8 cellular contexts compared by ENCODE assay signal in the genomic region with DNA sequence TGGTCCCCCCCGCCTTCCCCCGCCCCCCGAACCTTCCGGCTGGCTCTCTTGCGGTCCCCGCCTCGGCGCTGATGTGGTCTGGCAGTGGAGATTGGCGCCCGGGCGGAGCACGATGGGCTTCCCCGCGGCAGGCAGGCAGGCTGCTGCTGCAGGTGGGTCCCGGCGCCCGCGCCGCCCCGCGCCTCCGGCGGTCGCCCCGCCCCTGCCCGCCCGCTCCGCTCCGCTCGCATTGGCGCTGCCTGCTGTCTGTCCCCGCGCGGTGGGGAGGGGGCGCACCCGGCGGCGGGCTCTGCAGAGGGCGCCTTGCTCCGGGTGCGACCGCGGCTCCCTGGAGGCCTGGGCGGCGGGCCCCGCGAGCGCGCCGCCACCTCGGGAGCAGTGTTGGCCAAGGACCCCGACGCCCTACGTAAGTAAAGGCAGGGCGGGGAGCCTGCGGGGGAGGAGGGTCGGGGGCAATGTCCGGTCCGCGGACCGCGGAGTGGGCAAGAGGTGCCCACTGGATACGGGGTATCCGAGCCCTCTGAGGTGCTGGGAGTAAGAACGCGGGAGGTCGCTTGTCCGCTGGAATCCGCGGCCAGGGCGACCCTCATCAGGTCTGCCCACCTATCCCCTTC. TPM values are rescaled to one million over a fixed set of nuclear protein-coding genes. Genes with fewer than 3 reads are reported as not detected.
A peak's percentile ranks its signal among the peaks of the same experiment; 100 is the strongest.
DNase-seq lines count a peak whose midpoint lies in the region; ATAC-seq and TF ChIP-seq lines count a peak whose summit lies in the region.

A gene with protein sequence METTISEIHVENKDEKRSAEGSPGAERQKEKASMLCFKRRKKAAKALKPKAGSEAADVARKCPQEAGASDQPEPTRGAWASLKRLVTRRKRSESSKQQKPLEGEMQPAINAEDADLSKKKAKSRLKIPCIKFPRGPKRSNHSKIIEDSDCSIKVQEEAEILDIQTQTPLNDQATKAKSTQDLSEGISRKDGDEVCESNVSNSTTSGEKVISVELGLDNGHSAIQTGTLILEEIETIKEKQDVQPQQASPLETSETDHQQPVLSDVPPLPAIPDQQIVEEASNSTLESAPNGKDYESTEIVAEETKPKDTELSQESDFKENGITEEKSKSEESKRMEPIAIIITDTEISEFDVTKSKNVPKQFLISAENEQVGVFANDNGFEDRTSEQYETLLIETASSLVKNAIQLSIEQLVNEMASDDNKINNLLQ (plus strand): TSS at position 292 of the 614 bp plus-strand sequence. CDS start 2,896 bp downstream, outside the sequence.

- intact Hi-C loops in Right ventricle myocardium inferior (cut with DNase I), result no loop called here

- H3K4me2 ChIP-seq in parathyroid adenoma (ENCODE audit: low read length), result peak within 1 kb of the TSS; percentile 93

- peak; percentile 53 for ATAC-seq in GM19043 (IDR thresholded peaks at IDR 0.05; ENCODE audit: low read depth, unreplicated experiment)
- ATAC-seq in HG03521 (IDR thresholded peaks at IDR 0.05; ENCODE audit: unreplicated experiment), result peak; percentile 64
- ATAC-seq in Right ventricle myocardium inferior, result peak; percentile 86

- no peak for TF ChIP-seq EP300 in tibial nerve (IDR thresholded peaks at IDR 0.05)

- H3K4me3 ChIP-seq in parathyroid adenoma (ENCODE audit: low read depth, low read length) (peak within 1 kb of the TSS; percentile 64), tibial nerve (peak within 1 kb of the TSS; percentile 45 to 90 (median 66))

- no peaks in the 10 kb centered on the region for H3K27me3 ChIP-seq in parathyroid adenoma (ENCODE audit: control insufficient read depth, insufficient read depth, low read length)
- H3K27me3 ChIP-seq in tibial nerve, result no peaks in the 10 kb centered on the region

- H3K9me3 ChIP-seq in parathyroid adenoma (ENCODE audit: control insufficient read depth, low read length) (no peaks in the 10 kb centered on the region), tibial nerve (no peaks in the 10 kb centered on the region)

- no peak for TF ChIP-seq CTCF in parathyroid adenoma (IDR thresholded peaks at IDR 0.05)
- peak in 1 of 5 experiments; percentile 19 for TF ChIP-seq CTCF in tibial nerve (IDR thresholded peaks at IDR 0.05)

- no peak within 1 kb of the TSS for H3K9ac ChIP-seq in parathyroid adenoma

- no peaks in the 10 kb centered on the region for H3K79me2 ChIP-seq in parathyroid adenoma

- H3K27ac ChIP-seq in parathyroid adenoma (peak within 1 kb of the TSS; percentile 25), tibial nerve (peak within 1 kb of the TSS in 2 of 4 donors; percentile 64 to 69)

- TF ChIP-seq POLR2A in tibial nerve (IDR thresholded peaks at IDR 0.05), result no peak

- H3K36me3 ChIP-seq in parathyroid adenoma (ENCODE audit: control insufficient read depth, insufficient read depth, low read length) (no peaks in the 10 kb centered on the region), tibial nerve (peaks cover 0 to 19% (median 0%) of the 10 kb centered on the region in 3 donors)

- peak within 1 kb of the TSS; percentile 80 for H2AFZ ChIP-seq in parathyroid adenoma

- DNase-seq in AG20443 (ENCODE audit: low spot score) (peak; percentile 77), RKO (ENCODE audit: low spot score) (peak; percentile 40), Right ventricle myocardium inferior (ENCODE audit: missing footprints) (peak; percentile 77), tibial nerve (ENCODE audit: low spot score in 2 of 2) (peak in 1 of 2 donors; percentile 9)
- DNase-seq in activated naive CD4-positive, alpha-beta T cell (lab: John Stamatoyannopoulos, UW), result peak; percentile 12 to 58 (median 20)

- H3K4me1 ChIP-seq in parathyroid adenoma, result peaks cover 9% of the 10 kb centered on the region
- peaks cover 0 to 15% (median 0%) of the 10 kb centered on the region in 4 donors for H3K4me1 ChIP-seq in tibial nerve

- 0% methylated on average over 13 to 48 of the region's 71 CpGs for WGBS in tibial nerve, 2 donors

RNA-seq across cellular contexts. Expression of the gene that starts here (rescaled TPM):
- total RNA-seq in Right ventricle myocardium inferior (0.16 TPM), tibial nerve (under 1 TPM; 0.22 to 0.90 (median 0.50) TPM)

Comparison
In these comparisons a context has a peak if more than half of its experiments do, and no peak if none do; other contexts are left out.
1. Peak in DNase-seq and ATAC-seq in Right ventricle myocardium inferior; RNA of the gene not detected or under 1 TPM.